10 cellular contexts compared by ENCODE assay signal in the genomic region with DNA sequence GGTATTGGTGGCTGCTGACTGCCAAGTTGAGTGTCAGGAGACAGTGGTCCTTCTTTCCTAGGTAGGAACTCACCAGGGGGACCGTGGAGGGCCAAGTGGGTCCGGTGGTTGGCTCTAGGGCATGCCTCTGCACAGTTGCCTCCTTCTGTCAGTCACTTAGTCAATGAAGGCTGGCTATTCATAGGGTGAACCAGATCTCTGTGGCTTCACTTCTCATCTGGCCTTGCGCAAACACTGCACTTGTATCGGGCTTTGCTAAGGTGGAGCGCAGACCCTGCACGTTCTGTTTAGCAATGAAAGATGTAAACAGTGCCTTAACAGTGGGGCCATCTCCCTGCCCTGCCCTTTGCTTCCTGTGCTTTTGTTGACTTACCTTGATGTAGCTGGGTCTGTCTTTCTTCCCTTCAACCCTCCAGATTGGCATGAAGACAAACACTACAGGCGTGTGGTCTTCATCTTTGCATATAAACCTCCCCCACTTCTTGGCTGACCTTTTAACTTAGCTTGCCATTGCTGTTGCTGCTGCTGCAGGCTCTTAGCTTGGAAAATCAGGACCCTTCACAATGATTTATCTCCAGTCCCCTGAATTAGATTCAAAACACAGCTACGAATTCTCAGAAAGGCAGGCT. TPM values are rescaled to one million over a fixed set of nuclear protein-coding genes. Genes with fewer than 3 reads are reported as not detected.
A peak's percentile ranks its signal among the peaks of the same experiment; 100 is the strongest.
DNase-seq lines count a peak whose midpoint lies in the region; ATAC-seq, FAIRE-seq and TF ChIP-seq lines count a peak whose summit lies in the region.
"Had no signal": no experiment of that assay in that cellular context is flagged by ENCODE, and none has a peak within 500 bp of the region (broad histone marks: within the 10 kb centered on the region; RNA-seq: fewer than 3 reads in every experiment).

No MANE protein-coding gene starts in this region.

- peaks cover 43% of the 10 kb centered on the region for H3K4me1 Mint-ChIP-seq in mesothelial cell of epicardium
- H3K4me1 Mint-ChIP-seq in activated CD8-positive, alpha-beta memory T cell treated with anti-CD3 and anti-CD28 coated beads, Interleukin-2, amount 10 ng/mL, durations not matched to agents 7 days and 5 days, result peaks cover 79% of the 10 kb centered on the region

- peak overlapping the region; percentile 73 for H3K27ac ChIP-seq in VCaP

- no peak for FAIRE-seq in RCC 7860 (lab: Jason Lieb, UNC)

- no peaks in the 10 kb centered on the region for H3K9me3 Mint-ChIP-seq in mesothelial cell of epicardium
- no peaks in the 10 kb centered on the region for H3K9me3 Mint-ChIP-seq in activated CD8-positive, alpha-beta memory T cell treated with anti-CD3 and anti-CD28 coated beads, Interleukin-2, amount 10 ng/mL, durations not matched to agents 7 days and 5 days (ENCODE audit: low read depth)

- peak overlapping the region; percentile 3 for H3K27ac Mint-ChIP-seq in mesothelial cell of epicardium
- no peak overlapping the region for H3K27ac Mint-ChIP-seq in activated CD8-positive, alpha-beta memory T cell treated with anti-CD3 and anti-CD28 coated beads, Interleukin-2, amount 10 ng/mL, durations not matched to agents 7 days and 5 days

- CTCF ChIA-PET in activated CD8-positive, alpha-beta memory T cell treated with anti-CD3 and anti-CD28 coated beads, Interleukin-2, amount 10 ng/mL, durations not matched to agents 7 days and 5 days (lab: Charles Lee), result interaction anchor here (1.6 kb wide), 1 partner anchor 9 kb away, joined by 3 read pairs; no protein-coding TSS in a partner anchor

- H3K4me3 Mint-ChIP-seq in mesothelial cell of epicardium, result no peak overlapping the region
- H3K4me3 Mint-ChIP-seq in activated CD8-positive, alpha-beta memory T cell treated with anti-CD3 and anti-CD28 coated beads, Interleukin-2, amount 10 ng/mL, durations not matched to agents 7 days and 5 days, result no peak overlapping the region

- peak; percentile 54 for DNase-seq in COLO668 (lab: John Stamatoyannopoulos, UW; ENCODE audit: unreplicated experiment)
- DNase-seq in HuH-7 (ENCODE audit: low spot score), result peak; percentile 10
- no peak for DNase-seq in mesothelial cell of epicardium (ENCODE audit: low spot score in 2 of 2, unreplicated experiment in 2 of 2)
- DNase-seq in RCC 7860 (ENCODE audit: low spot score), result no peak
- DNase-seq in anterior cingulate cortex (lab: John Stamatoyannopoulos, UW), result no peak
- DNase-seq in activated CD8-positive, alpha-beta memory T cell treated with anti-CD3 and anti-CD28 coated beads, Interleukin-2, amount 10 ng/mL, durations not matched to agents 7 days and 5 days, result no peak
- DNase-seq: kidney glomerular epithelial cell, posterior cingulate gyrus had no signal

- no peak for ATAC-seq in activated CD8-positive, alpha-beta memory T cell treated with anti-CD3 and anti-CD28 coated beads, Interleukin-2, amount 10 ng/mL, durations not matched to agents 7 days and 5 days
- ATAC-seq in GM21526 (IDR thresholded peaks at IDR 0.05; ENCODE audit: low FRiP score, unreplicated experiment), result no peak

- no peaks in the 10 kb centered on the region for H3K36me3 Mint-ChIP-seq in mesothelial cell of epicardium
- no peaks in the 10 kb centered on the region for H3K36me3 Mint-ChIP-seq in activated CD8-positive, alpha-beta memory T cell treated with anti-CD3 and anti-CD28 coated beads, Interleukin-2, amount 10 ng/mL, durations not matched to agents 7 days and 5 days

- TF ChIP-seq CTCF in VCaP (conservative IDR thresholded peaks at IDR 0.05), result no peak
- TF ChIP-seq CTCF in mesothelial cell of epicardium (IDR thresholded peaks at IDR 0.05; ENCODE audit: unreplicated experiment), result no peak

- peaks cover under 1% of the 10 kb centered on the region for H3K27me3 Mint-ChIP-seq in mesothelial cell of epicardium (ENCODE audit: low read depth)
- peaks cover 4% of the 10 kb centered on the region for H3K27me3 Mint-ChIP-seq in activated CD8-positive, alpha-beta memory T cell treated with anti-CD3 and anti-CD28 coated beads, Interleukin-2, amount 10 ng/mL, durations not matched to agents 7 days and 5 days

RNA-seq across cellular contexts. Expression of gene SORL1, which starts 7.4 kb away (rescaled TPM):
- 28.0 to 32.8 TPM (median 29.8 TPM) in 3 replicates for total RNA-seq in mesothelial cell of epicardium
- 10 to 100 TPM; 17.4 to 38.6 TPM for total RNA-seq in activated CD8-positive, alpha-beta memory T cell treated with anti-CD3 and anti-CD28 coated beads, Interleukin-2, amount 10 ng/mL, durations not matched to agents 7 days and 5 days

Comparison
In these comparisons a context has a peak if more than half of its experiments do, and no peak if none do; other contexts are left out.
1. DNase-seq: peak in COLO668 (single experiment) and HuH-7 (single experiment); none in mesothelial cell of epicardium (0 of 2), RCC 7860 (single experiment), anterior cingulate cortex (0 of 58) and activated CD8-positive, alpha-beta memory T cell treated with anti-CD3 and anti-CD28 coated beads, Interleukin-2, amount 10 ng/mL, durations not matched to agents 7 days and 5 days (single experiment).